1 cellular context compared by ENCODE assay signal in genomic region chr11:74957937-74958629, GRCh38.
TF ChIP-seq lines count a peak whose summit lies in the region.

No MANE protein-coding gene starts in this region.

TF ChIP-seq in HepG2, 621 proteins besides CTCF, POLR2A, EP300 and RAD21:
- TF ChIP-seq TEAD2 (CRISPR knock-in tag; IDR thresholded peaks at IDR 0.05) (no peak), MAFF (IDR thresholded peaks at IDR 0.05; ENCODE audit: low read depth, low read length) (peak; percentile 83), FOXP4 (CRISPR knock-in tag; IDR thresholded peaks at IDR 0.05) (no peak), MAFK (conservative IDR thresholded peaks at IDR 0.05 in 1 of 2, IDR thresholded peaks at IDR 0.05 in 1 of 2; ENCODE audit: low read length in 2 of 2) (peak; percentile 57 to 82; a peak in 3 of 4 replicates), PBX3 (CRISPR knock-in tag; IDR thresholded peaks at IDR 0.05; ENCODE audit: borderline replicate concordance) (no peak), TFE3 (CRISPR knock-in tag; IDR thresholded peaks at IDR 0.05) (no peak), ZNF792 (CRISPR knock-in tag; IDR thresholded peaks at IDR 0.05) (no peak), ZBTB10 (CRISPR knock-in tag; IDR thresholded peaks at IDR 0.05; ENCODE audit: borderline replicate concordance) (no peak)
